Comparison of ENCODE assay signal across 9 cellular contexts in genomic region chr2:191376981-191377629, GRCh38.
DNase-seq lines count a peak whose midpoint lies in the region; ATAC-seq and TF ChIP-seq lines count a peak whose summit lies in the region.
"Had no signal": no experiment of that assay in that cellular context is flagged by ENCODE, and none has a peak within 500 bp of the region (broad histone marks: within the 10 kb centered on the region; RNA-seq: fewer than 3 reads in every experiment).

No MANE protein-coding gene starts in this region.

- no peak overlapping the region for H3K14ac ChIP-seq in trophoblast cell (ENCODE audit: low read length)

- H2BK12ac ChIP-seq in trophoblast cell (ENCODE audit: low read length) = no peak overlapping the region

- H3K27me3 ChIP-seq in SJSA1 (replicated peaks) (no peaks in the 10 kb centered on the region), trophoblast cell (ENCODE audit: insufficient read depth, low read length) (no peaks in the 10 kb centered on the region)

- H3K79me1 ChIP-seq in trophoblast cell (ENCODE audit: low read length) = no peaks in the 10 kb centered on the region

- H3K9me3 ChIP-seq in SJSA1 (replicated peaks) (no peaks in the 10 kb centered on the region), trophoblast cell (ENCODE audit: insufficient read depth, low read depth, low read length) (no peaks in the 10 kb centered on the region)

- H2AFZ ChIP-seq in trophoblast cell (ENCODE audit: insufficient read depth, low read length, poor library complexity) = no peak overlapping the region

- no peak overlapping the region for H2AK5ac ChIP-seq in trophoblast cell (ENCODE audit: low read length)

- H3K27ac ChIP-seq in SJSA1 (peak overlapping the region; percentile 72), trophoblast cell (ENCODE audit: low read depth, low read length) (peak overlapping the region; percentile 61)

- H3K9ac ChIP-seq in trophoblast cell (ENCODE audit: low read length) = no peak overlapping the region

- H3K4ac ChIP-seq in trophoblast cell (ENCODE audit: low read depth, low read length) = no peak overlapping the region

- H4K12ac ChIP-seq in trophoblast cell (ENCODE audit: low read depth, low read length) = no peak overlapping the region

- H3K4me1 ChIP-seq in SJSA1 (replicated peaks) (peaks cover 19% of the 10 kb centered on the region), trophoblast cell (ENCODE audit: control insufficient read depth in 1 of 2, insufficient read depth in 2 of 2, low read length in 2 of 2) (no peaks in the 10 kb centered on the region)

- H3K79me2 ChIP-seq in trophoblast cell (ENCODE audit: control insufficient read depth, insufficient read depth, low read length, poor library complexity) = no peaks in the 10 kb centered on the region

- no peak for DNase-seq in activated naive CD4-positive, alpha-beta T cell treated with anti-CD3 and anti-CD28 coated beads, Interleukin-2, amount 50 U/mL, for 72 hours (ENCODE audit: low spot score in 2 of 2)
- DNase-seq in activated naive CD4-positive, alpha-beta T cell treated with Interleukin-2 at 50 U/mL for 16 hours = no peak
- DNase-seq in SJSA1 (ENCODE audit: low read depth in 1 of 2, low spot score in 2 of 2) (peak; percentile 81 to 87), foreskin fibroblast (peak; percentile 91 to 95), trophoblast cell (peak; percentile 33 to 72), epidermal melanocyte (ENCODE audit: insufficient read length, low spot score) (no peak), DMS114 treated with DMSO at 0.1 percent for 48 hours (lab: John Stamatoyannopoulos, UW; ENCODE audit: unreplicated experiment) (no peak)
- DNase-seq: activated naive CD8-positive, alpha-beta T cell treated with anti-CD3 and anti-CD28 coated beads, Interleukin-2, amount 10 ng/mL, durations not matched to agents 7 days and 5 days had no signal

- H3K4me3 ChIP-seq in SJSA1 (no peak overlapping the region), foreskin fibroblast (ENCODE audit: low read depth in 1 of 2, low read length in 2 of 2) (no peak overlapping the region), trophoblast cell (ENCODE audit: low read depth, low read length) (no peak overlapping the region)

- H2BK5ac ChIP-seq in trophoblast cell (ENCODE audit: low read depth, low read length, poor library complexity) = no peak overlapping the region

- no peak overlapping the region for H4K91ac ChIP-seq in trophoblast cell (ENCODE audit: low read depth, low read length)

- no peak overlapping the region for H3K4me2 ChIP-seq in trophoblast cell (ENCODE audit: low read length)

- no peak overlapping the region for H4K8ac ChIP-seq in trophoblast cell (ENCODE audit: low read depth, low read length)

- peak; percentile 88 to 96 for ATAC-seq in activated naive CD4-positive, alpha-beta T cell treated with anti-CD3 and anti-CD28 coated beads, Interleukin-2, amount 50 U/mL, for 72 hours
- peak; percentile 71 for ATAC-seq in HG03354 (IDR thresholded peaks at IDR 0.05; ENCODE audit: poor library complexity, severe bottlenecking, unreplicated experiment)

- WGBS in trophoblast cell (ENCODE audit: extremely low coverage, insufficient coverage, insufficient read length) = 100% methylated on average over 1 of the region's 3 CpGs

- H3K36me3 Mint-ChIP-seq in activated naive CD4-positive, alpha-beta T cell treated with anti-CD3 and anti-CD28 coated beads, Interleukin-2, amount 50 U/mL, for 72 hours = no peaks in the 10 kb centered on the region
- H3K36me3 Mint-ChIP-seq: activated naive CD8-positive, alpha-beta T cell treated with anti-CD3 and anti-CD28 coated beads, Interleukin-2, amount 10 ng/mL, durations not matched to agents 7 days and 5 days had no signal

- H3K18ac ChIP-seq in trophoblast cell (ENCODE audit: low read length) = no peak overlapping the region

- H2BK120ac ChIP-seq in trophoblast cell (ENCODE audit: insufficient read depth, low read length, poor library complexity) = no peak overlapping the region

- H3K36me3 ChIP-seq in SJSA1 (peaks cover 12% of the 10 kb centered on the region), trophoblast cell (ENCODE audit: control insufficient read depth in 1 of 2, insufficient read depth in 2 of 2, low read length in 2 of 2) (peaks cover 3 to 10% of the 10 kb centered on the region in 2 experiments)

- no peak overlapping the region for H3K23ac ChIP-seq in trophoblast cell (ENCODE audit: low read length)

- TF ChIP-seq CTCF in foreskin fibroblast (IDR thresholded peaks at IDR 0.05; ENCODE audit: low read depth, low read length) = no peak

- H3K27ac Mint-ChIP-seq in activated naive CD4-positive, alpha-beta T cell treated with anti-CD3 and anti-CD28 coated beads, Interleukin-2, amount 50 U/mL, for 72 hours = no peak overlapping the region
- H3K27ac Mint-ChIP-seq: activated naive CD8-positive, alpha-beta T cell treated with anti-CD3 and anti-CD28 coated beads, Interleukin-2, amount 10 ng/mL, durations not matched to agents 7 days and 5 days had no signal

- H3K9me3 Mint-ChIP-seq in activated naive CD4-positive, alpha-beta T cell treated with anti-CD3 and anti-CD28 coated beads, Interleukin-2, amount 50 U/mL, for 72 hours = no peaks in the 10 kb centered on the region
- H3K9me3 Mint-ChIP-seq: activated naive CD8-positive, alpha-beta T cell treated with anti-CD3 and anti-CD28 coated beads, Interleukin-2, amount 10 ng/mL, durations not matched to agents 7 days and 5 days had no signal

Comparison
In these comparisons a context has a peak if more than half of its experiments do, and no peak if none do; other contexts are left out.
1. DNase-seq: peak in SJSA1 (2 of 2), foreskin fibroblast (2 of 2) and trophoblast cell (2 of 2); none in activated naive CD4-positive, alpha-beta T cell treated with anti-CD3 and anti-CD28 coated beads, Interleukin-2, amount 50 U/mL, for 72 hours (0 of 2), activated naive CD4-positive, alpha-beta T cell treated with Interleukin-2 at 50 U/mL for 16 hours (single experiment), epidermal melanocyte (single experiment) and DMS114 treated with DMSO at 0.1 percent for 48 hours (single experiment).